ENCODE assay signal across 8 cellular contexts in genomic region chr14:35403397-35404245, GRCh38. TPM values are rescaled to one million over a fixed set of nuclear protein-coding genes. Genes with fewer than 3 reads are reported as not detected.
DNase-seq lines count a peak whose midpoint lies in the region; ATAC-seq and TF ChIP-seq lines count a peak whose summit lies in the region.

No MANE protein-coding gene starts in this region.

- H3K36me3 ChIP-seq in OCI-LY7 (ENCODE audit: insufficient read depth, low read length): peaks cover 45% of the 10 kb centered on the region

- no peak overlapping the region for H2AFZ ChIP-seq in OCI-LY7 (ENCODE audit: low read length)

- peak overlapping the region; percentile 93 for H3K4me3 ChIP-seq in OCI-LY7 (ENCODE audit: low read depth, low read length, poor library complexity, severe bottlenecking)

- H3K9me2 ChIP-seq in OCI-LY7 (ENCODE audit: insufficient read depth, low read length): no peaks in the 10 kb centered on the region

- no peak for TF ChIP-seq CTCF in OCI-LY7 (conservative IDR thresholded peaks at IDR 0.05; ENCODE audit: low read length)

- BruUV-seq in OCI-LY7 (replicated peaks; lab: Mats Ljungman, UMichigan): no TSS peak

- TF ChIP-seq EP300 in Ishikawa (IDR thresholded peaks at IDR 0.05; ENCODE audit: borderline replicate concordance): peak; percentile 90

- peak; percentile 42 for ATAC-seq in GM21619 (IDR thresholded peaks at IDR 0.05; ENCODE audit: unreplicated experiment)

- peaks cover 21% of the 10 kb centered on the region; the same call in 1 of the 2 replicates for H3K79me2 ChIP-seq in OCI-LY7 (ENCODE audit: insufficient read depth, low read depth, low read length)

- peaks cover 15% of the 10 kb centered on the region; the same call in 1 of the 2 replicates for H4K20me1 ChIP-seq in OCI-LY7 (ENCODE audit: insufficient read depth, low read length)

- intact Hi-C loops in OCI-LY7 (cut with micrococcal nuclease; ENCODE audit: unreplicated experiment): loop anchor here (1.0 to 5.0 kb wide), 4 partner anchors 111 to 421 kb away; partner anchors contain the start of genes FAM177A1, PSMA6 and SRP54

- H3K4me2 ChIP-seq in OCI-LY7 (ENCODE audit: low read length): peak overlapping the region; percentile 96

- peak; percentile 25 for TF ChIP-seq RAD21 in Ishikawa (IDR thresholded peaks at IDR 0.05; ENCODE audit: low read depth)

- no peaks in the 10 kb centered on the region for H3K9me3 ChIP-seq in OCI-LY7 (ENCODE audit: low read length)

- H3K4me1 ChIP-seq in OCI-LY7 (ENCODE audit: insufficient read depth, low read length, poor library complexity, severe bottlenecking): peaks cover 55% of the 10 kb centered on the region

- DNase-seq in DMS153 (lab: John Stamatoyannopoulos, UW): peak; percentile 84
- peak; percentile 91 for DNase-seq in OCI-LY7 (ENCODE audit: low spot score)
- peak; percentile 95 for DNase-seq in activated T-cell treated with anti-CD3 and anti-CD28 coated beads for 4 hours
- DNase-seq in epithelial cell of prostate (ENCODE audit: low read depth, low spot score): peak; percentile 61
- peak; percentile 98 for DNase-seq in mucosa of gallbladder (ENCODE audit: low spot score)
- peak; percentile 93 to 95 for DNase-seq in stimulated activated CD8-positive, alpha-beta memory T cell treated with anti-CD3 and anti-CD28 coated beads, Interleukin-4, amount 100 ng/mL, for 1 hour (ENCODE audit: low read depth in 2 of 2, low spot score in 1 of 2)

- POLR2A ChIA-PET in OCI-LY7 (lab: Charles Lee): interaction anchor here (0.5 to 5.0 kb wide), 14 partner anchors 10 to 392 kb away, joined by 3 to 37 read pairs (median 4); partner anchors contain the start of gene PSMA6

- H3K27ac ChIP-seq in OCI-LY7 (ENCODE audit: low read depth, low read length, poor library complexity, severe bottlenecking): peak overlapping the region; percentile 79
- peak overlapping the region; percentile 98 for H3K27ac ChIP-seq in epithelial cell of prostate

- CTCF ChIA-PET in OCI-LY7 (lab: Charles Lee; ENCODE audit: unreplicated experiment): interaction anchor here (0.8 to 1.2 kb wide), 4 partner anchors 10 to 174 kb away, joined by 3 to 4 read pairs (median 3); no protein-coding TSS in a partner anchor

TF ChIP-seq in Ishikawa, 13 proteins besides CTCF, POLR2A, EP300 and RAD21:
- TF ChIP-seq TAF1 (IDR thresholded peaks at IDR 0.05; ENCODE audit: low read depth) (no peak), TEAD4 (IDR thresholded peaks at IDR 0.05) (peak; percentile 62; the same call in 1 of the 2 replicates), EGR1 (IDR thresholded peaks at IDR 0.05) (peak; percentile 28; the same call in 1 of the 2 replicates), TCF12 (IDR thresholded peaks at IDR 0.05; ENCODE audit: low read depth) (peak; percentile 91), CEBPB (IDR thresholded peaks at IDR 0.05) (peak; percentile 100), USF1 (IDR thresholded peaks at IDR 0.05) (no peak), MAX (IDR thresholded peaks at IDR 0.05) (peak; percentile 87), REST (IDR thresholded peaks at IDR 0.05; ENCODE audit: low read depth) (no peak), CREB1 (IDR thresholded peaks at IDR 0.05; ENCODE audit: low read depth) (no peak), YY1 (IDR thresholded peaks at IDR 0.05; ENCODE audit: low read depth) (no peak), ZBTB7A (IDR thresholded peaks at IDR 0.05; ENCODE audit: low read depth) (no peak), FOXM1 (IDR thresholded peaks at IDR 0.05; ENCODE audit: borderline replicate concordance, low read depth) (peak; percentile 61; the same call in 1 of the 2 replicates), NFIC (IDR thresholded peaks at IDR 0.05) (peak; percentile 93)
TF ChIP-seq in Ishikawa: peak in this region for 7.

RNA-seq across cellular contexts. Expression of gene NFKBIA, which starts 0.9 kb away (rescaled TPM):
- total RNA-seq in OCI-LY7 (2014; rRNA removed; shearing (Covaris generic)): 100 and 109 TPM in 2 replicates
- total RNA-seq in OCI-LY7 (2022) (37.0 and 43.6 TPM in 2 replicates), mucosa of gallbladder (74.8 TPM)

Comparison
In these comparisons a context has a peak if more than half of its experiments do, and no peak if none do; other contexts are left out.
1. Peak in every context shown above with its lines: DNase-seq, ATAC-seq, H3K4me3 ChIP-seq and H3K27ac ChIP-seq.